ENCODE assay signal across 8 cellular contexts in genomic region chr13:35475960-35476943, GRCh38. TPM values are rescaled to one million over a fixed set of nuclear protein-coding genes. Genes with fewer than 3 reads are reported as not detected.
DNase-seq lines count a peak whose midpoint lies in the region; ATAC-seq, FAIRE-seq and TF ChIP-seq lines count a peak whose summit lies in the region.

Gene MAB21L1 (minus strand): TSS chr13:35476689. CDS start chr13:35476138, 551 bp downstream.

- no peaks in the 10 kb centered on the region for H3K9me3 Mint-ChIP-seq in activated T-cell treated with anti-CD3 and anti-CD28 coated beads, Interleukin-2, amount 50 U/mL, for 72 hours

- TF ChIP-seq CTCF in D721Med (IDR thresholded peaks at IDR 0.05; ENCODE audit: insufficient read depth, missing control alignments) (no peak), heart right ventricle (IDR thresholded peaks at IDR 0.05) (no peak)

- peak within 1 kb of the TSS; percentile 77 to 86 for H3K4me3 Mint-ChIP-seq in activated T-cell treated with anti-CD3 and anti-CD28 coated beads, Interleukin-2, amount 50 U/mL, for 72 hours

- peaks cover 0 to 21% (median 0%) of the 10 kb centered on the region in 9 donors for H3K4me1 ChIP-seq in heart right ventricle

- H3K27me3 Mint-ChIP-seq in activated T-cell treated with anti-CD3 and anti-CD28 coated beads, Interleukin-2, amount 50 U/mL, for 72 hours (ENCODE audit: low read depth), result peaks cover 60% of the 10 kb centered on the region

- FAIRE-seq in D721Med (lab: Jason Lieb, UNC), result peak; percentile 75

- peak within 1 kb of the TSS; percentile 60 for H3K27ac Mint-ChIP-seq in activated T-cell treated with anti-CD3 and anti-CD28 coated beads, Interleukin-2, amount 50 U/mL, for 72 hours

- H3K36me3 Mint-ChIP-seq in activated T-cell treated with anti-CD3 and anti-CD28 coated beads, Interleukin-2, amount 50 U/mL, for 72 hours (ENCODE audit: insufficient read depth in 2 of 2), result peaks cover 2 to 9% of the 10 kb centered on the region in 2 donors

- peaks cover 52% of the 10 kb centered on the region for H3K4me1 Mint-ChIP-seq in activated T-cell treated with anti-CD3 and anti-CD28 coated beads, Interleukin-2, amount 50 U/mL, for 72 hours (ENCODE audit: low read depth)

- WGBS in heart right ventricle, 2 donors, result 47 to 51% methylated on average over 35 of the region's 35 CpGs

- peaks cover 0 to 86% (median 0%) of the 10 kb centered on the region in 7 donors for H3K27me3 ChIP-seq in heart right ventricle

- no peaks in the 10 kb centered on the region for H3K36me3 ChIP-seq in heart right ventricle

- DNase-seq in D721Med (ENCODE audit: insufficient read length, low spot score) (peak; percentile 71), M059J (ENCODE audit: low read depth) (peak; percentile 72), heart right ventricle (peak in 1 of 2 donors; percentile 31), pons (ENCODE audit: low spot score) (peak; percentile 57), ureter (ENCODE audit: low spot score) (no peak)
- peak; percentile 2 to 6 for DNase-seq in activated T-cell treated with anti-CD3 and anti-CD28 coated beads, Interleukin-2, amount 50 U/mL, for 72 hours

- intact Hi-C loops in heart right ventricle (cut with DNase I), result loop anchor here in 2 of 10 donors (10.0 kb wide), 2 partner anchors 91 to 249 kb away; no protein-coding TSS in a partner anchor

- H3K9me3 ChIP-seq in heart right ventricle, result peaks cover 0 to 6% (median 0%) of the 10 kb centered on the region in 11 donors

- peak; percentile 24 to 28 for ATAC-seq in activated T-cell treated with anti-CD3 and anti-CD28 coated beads, Interleukin-2, amount 50 U/mL, for 72 hours (replicated peaks in 1 of 2)
- peak in 7 of 8 donors; percentile 16 to 71 (median 48) for ATAC-seq in heart right ventricle
- ATAC-seq in HG03520 (IDR thresholded peaks at IDR 0.05; ENCODE audit: unreplicated experiment), result no peak
- ATAC-seq in HG02623 (IDR thresholded peaks at IDR 0.05; ENCODE audit: unreplicated experiment), result no peak

- peak within 1 kb of the TSS; percentile 22 to 74 (median 49) for H3K27ac ChIP-seq in heart right ventricle

- peak within 1 kb of the TSS; percentile 35 to 76 (median 60) for H3K4me3 ChIP-seq in heart right ventricle

RNA-seq across cellular contexts. Expression of gene MAB21L1, which starts in this region (rescaled TPM):
- 0.84 and 1.1 TPM in 2 replicates for total RNA-seq in M059J (2014; rRNA removed; shearing (Covaris generic))
- total RNA-seq in activated T-cell treated with anti-CD3 and anti-CD28 coated beads, Interleukin-2, amount 50 U/mL, for 72 hours, result not detected
- total RNA-seq in heart right ventricle, result under 1 TPM in 9 of 10 donors, not detected in 1; 0.08 to 0.49 (median 0.26) TPM
- polyA plus RNA-seq in heart right ventricle, result under 1 TPM; 0.17 to 0.37 TPM
- 0.36 TPM for total RNA-seq in ureter

Comparison
In these comparisons a context has a peak if more than half of its experiments do, and no peak if none do; other contexts are left out.
1. Peak in DNase-seq and ATAC-seq in activated T-cell treated with anti-CD3 and anti-CD28 coated beads, Interleukin-2, amount 50 U/mL, for 72 hours; RNA of the gene not detected or under 1 TPM.
2. Peak in ATAC-seq, H3K4me3 ChIP-seq and H3K27ac ChIP-seq in heart right ventricle; RNA of the gene not detected or under 1 TPM.